ENCODE assay signal across 13 cellular contexts in genomic region chr18:44637210-44638051, GRCh38. TPM values are rescaled to one million over a fixed set of nuclear protein-coding genes. Genes with fewer than 3 reads are reported as not detected.
A peak's percentile ranks its signal among the peaks of the same experiment; 100 is the strongest.
DNase-seq lines count a peak whose midpoint lies in the region; ATAC-seq, FAIRE-seq and TF ChIP-seq lines count a peak whose summit lies in the region.
"Had no signal": no experiment of that assay in that cellular context is flagged by ENCODE, and none has a peak within 500 bp of the region (broad histone marks: within the 10 kb centered on the region; RNA-seq: fewer than 3 reads in every experiment).

No MANE protein-coding gene starts in this region.

- H3K27ac Mint-ChIP-seq in activated CD4-positive, alpha-beta memory T cell treated with anti-CD3 and anti-CD28 coated beads for 36 hours = no peak overlapping the region
- H3K27ac Mint-ChIP-seq: CD8-positive, alpha-beta T cell had no signal

- H3K4me1 Mint-ChIP-seq in activated CD4-positive, alpha-beta memory T cell treated with anti-CD3 and anti-CD28 coated beads for 36 hours (ENCODE audit: low read depth) = no peaks in the 10 kb centered on the region

- no peak for TF ChIP-seq EP300 in transverse colon (IDR thresholded peaks at IDR 0.05; ENCODE audit: low read depth)

- no peaks in the 10 kb centered on the region for H3K36me3 ChIP-seq in kidney (ENCODE audit: control insufficient read depth in 1 of 2, insufficient read depth in 2 of 2, low read length in 2 of 2)
- H3K36me3 ChIP-seq in transverse colon = no peaks in the 10 kb centered on the region
- H3K36me3 ChIP-seq: gastroesophageal sphincter had no signal

- H3K9me3 ChIP-seq in kidney (ENCODE audit: control insufficient read depth in 1 of 2, low read length in 2 of 2) (no peaks in the 10 kb centered on the region), transverse colon (no peaks in the 10 kb centered on the region)
- H3K9me3 ChIP-seq: gastroesophageal sphincter, testis had no signal

- intact Hi-C loops in activated CD4-positive, alpha-beta memory T cell treated with anti-CD3 and anti-CD28 coated beads for 36 hours (cut with micrococcal nuclease) = no loop called here
- intact Hi-C loops in kidney (cut with DNase I) (no loop called here), transverse colon (cut with DNase I; ENCODE audit: low total_unique reads) (no loop called here)

- 59 to 69% methylated on average over 5 of the region's 5 CpGs for WGBS in transverse colon (ENCODE audit: low coverage in 1 of 2), 2 donors

- TF ChIP-seq CTCF in kidney (IDR thresholded peaks at IDR 0.05; ENCODE audit: borderline replicate concordance, extremely low read depth, insufficient read depth) = no peak
- no peak for TF ChIP-seq CTCF in transverse colon (IDR thresholded peaks at IDR 0.05)

- no peaks in the 10 kb centered on the region for H3K36me3 Mint-ChIP-seq in activated CD4-positive, alpha-beta memory T cell treated with anti-CD3 and anti-CD28 coated beads for 36 hours
- H3K36me3 Mint-ChIP-seq: CD8-positive, alpha-beta T cell had no signal

- DNase-seq in AG08395 (ENCODE audit: low spot score) (peak; percentile 10), kidney (no peak), transverse colon (no peak), HEK293T (ENCODE audit: extremely low spot score) (no peak), MV-4-11 (lab: John Stamatoyannopoulos, UW) (no peak), COR-L47 (lab: John Stamatoyannopoulos, UW) (no peak)
- DNase-seq in activated CD4-positive, alpha-beta memory T cell treated with anti-CD3 and anti-CD28 coated beads for 36 hours = peak; percentile 17
- DNase-seq: CD8-positive, alpha-beta T cell; KG1; NCI-H526 treated with DMSO at 0.1 percent for 48 hours; testis had no signal

- peak overlapping the region in 1 of 2 donors; percentile 57 for H3K27ac ChIP-seq in kidney (ENCODE audit: low read depth in 2 of 2, low read length in 2 of 2)
- H3K27ac ChIP-seq in transverse colon = no peak overlapping the region
- H3K27ac ChIP-seq: testis had no signal

- in situ Hi-C loops in transverse colon (cut with MboI; ENCODE audit: low pct_ligation_motif_present in 1 of 4, low pct_unique_long_range_greater_than_20kb in 1 of 4, low sequenced_read_pairs in 3 of 4) = no loop called here

- ATAC-seq in GM18868 (IDR thresholded peaks at IDR 0.05; ENCODE audit: unreplicated experiment) = peak; percentile 68
- ATAC-seq: CD8-positive, alpha-beta T cell; gastroesophageal sphincter had no signal

- no peaks in the 10 kb centered on the region for H3K27me3 ChIP-seq in transverse colon
- H3K27me3 ChIP-seq: gastroesophageal sphincter, testis had no signal

- no peak overlapping the region for H3K4me3 Mint-ChIP-seq in activated CD4-positive, alpha-beta memory T cell treated with anti-CD3 and anti-CD28 coated beads for 36 hours
- H3K4me3 Mint-ChIP-seq: CD8-positive, alpha-beta T cell had no signal

- no peak for TF ChIP-seq POLR2A in transverse colon (IDR thresholded peaks at IDR 0.05)

- H3K27me3 Mint-ChIP-seq in activated CD4-positive, alpha-beta memory T cell treated with anti-CD3 and anti-CD28 coated beads for 36 hours = peaks cover 17% of the 10 kb centered on the region

- FAIRE-seq in kidney (lab: Jason Lieb, UNC) = peak; percentile 39

- no peaks in the 10 kb centered on the region for H3K9me3 Mint-ChIP-seq in activated CD4-positive, alpha-beta memory T cell treated with anti-CD3 and anti-CD28 coated beads for 36 hours
- H3K9me3 Mint-ChIP-seq: CD8-positive, alpha-beta T cell had no signal

- no peak overlapping the region for H3K9ac ChIP-seq in kidney (ENCODE audit: low read length in 2 of 2)

- POLR2A ChIA-PET in activated CD4-positive, alpha-beta memory T cell treated with anti-CD3 and anti-CD28 coated beads for 36 hours (lab: Charles Lee) = no interaction called here
- POLR2A ChIA-PET in HEK293T (lab: Yijun Ruan, JAX) = no interaction called here

- CTCF ChIA-PET in activated CD4-positive, alpha-beta memory T cell treated with anti-CD3 and anti-CD28 coated beads for 36 hours (lab: Charles Lee) = no interaction called here
- CTCF ChIA-PET in HEK293T (lab: Yijun Ruan, JAX) = no interaction called here

- H3K4me3 ChIP-seq in kidney (ENCODE audit: low read length in 2 of 2) (no peak overlapping the region), transverse colon (no peak overlapping the region)
- H3K4me3 ChIP-seq: gastroesophageal sphincter, testis had no signal

- H3K4me1 ChIP-seq in kidney (ENCODE audit: control insufficient read depth in 1 of 2, insufficient read depth in 1 of 2, low read depth in 1 of 2, low read length in 2 of 2) (peaks cover 0 to 5% of the 10 kb centered on the region in 2 donors), transverse colon (no peaks in the 10 kb centered on the region)
- H3K4me1 ChIP-seq: testis had no signal

TF ChIP-seq in HEK293T, 16 proteins besides CTCF, POLR2A, EP300 and RAD21:
- TF ChIP-seq NFRKB (IDR thresholded peaks at IDR 0.05) = no peak
- TF ChIP-seq ARNT (IDR thresholded peaks at IDR 0.05) = no peak
- no peak for TF ChIP-seq FOXK2 (IDR thresholded peaks at IDR 0.05)
- TF ChIP-seq LEF1 (IDR thresholded peaks at IDR 0.05; ENCODE audit: borderline replicate concordance) = no peak
- no peak for TF ChIP-seq FOXA1 (IDR thresholded peaks at IDR 0.05)
- no peak for TF ChIP-seq CTBP1 (IDR thresholded peaks at IDR 0.05; ENCODE audit: borderline replicate concordance)
- TF ChIP-seq ZNF384 (IDR thresholded peaks at IDR 0.05) = no peak
- no peak for TF ChIP-seq L3MBTL2 (conservative IDR thresholded peaks at IDR 0.05)
- TF ChIP-seq ELF4 (IDR thresholded peaks at IDR 0.05) = no peak
- no peak for TF ChIP-seq SP1 (IDR thresholded peaks at IDR 0.05)
- TF ChIP-seq TARDBP (IDR thresholded peaks at IDR 0.05) = no peak
- TF ChIP-seq HDGF (IDR thresholded peaks at IDR 0.05; ENCODE audit: borderline replicate concordance) = no peak
- no peak for TF ChIP-seq SUZ12 (IDR thresholded peaks at IDR 0.05)
- no peak for TF ChIP-seq FOXM1 (IDR thresholded peaks at IDR 0.05; ENCODE audit: borderline replicate concordance)
- TF ChIP-seq PKNOX1 (IDR thresholded peaks at IDR 0.05) = no peak
- TF ChIP-seq BHLHE40 (IDR thresholded peaks at IDR 0.05; ENCODE audit: borderline replicate concordance) = no peak

RNA-seq across cellular contexts. Expression of gene SETBP1, which starts 43.3 kb away (rescaled TPM):
- total RNA-seq in activated CD4-positive, alpha-beta memory T cell treated with anti-CD3 and anti-CD28 coated beads for 36 hours = 1 to 10 TPM; 6.4 to 6.7 TPM
- 71.7 TPM for total RNA-seq in kidney
- polyA plus RNA-seq in kidney (ENCODE audit: insufficient read depth, low read depth, low replicate concordance) = 2.7 TPM
- total RNA-seq in transverse colon = 10 to 100 TPM; 16.2 to 33.6 (median 24.4) TPM

Comparison
In these comparisons a context has a peak if more than half of its experiments do, and no peak if none do; other contexts are left out.
1. DNase-seq: peak in AG08395 (single experiment) and activated CD4-positive, alpha-beta memory T cell treated with anti-CD3 and anti-CD28 coated beads for 36 hours (single experiment); none in kidney (single experiment), transverse colon (single experiment), HEK293T (single experiment), MV-4-11 (single experiment) and COR-L47 (single experiment).